Comparison of ENCODE assay signal across 9 cellular contexts in genomic region chr1:237736372-237737029, GRCh38.
DNase-seq lines count a peak whose midpoint lies in the region; TF ChIP-seq lines count a peak whose summit lies in the region.
"Had no signal": no experiment of that assay in that cellular context is flagged by ENCODE, and none has a peak within 500 bp of the region (broad histone marks: within the 10 kb centered on the region; RNA-seq: fewer than 3 reads in every experiment).

No MANE protein-coding gene starts in this region.

- H3K27me3 ChIP-seq in HUES6 (ENCODE audit: control insufficient read depth, insufficient read depth, low read length) (no peaks in the 10 kb centered on the region), Peyer's patch (no peaks in the 10 kb centered on the region)

- H3K27ac ChIP-seq in HUES6 (ENCODE audit: low read depth, low read length) = 0 out of 2 replicates have a peak overlapping the region, but pooled peaks have one; percentile 17
- H3K27ac ChIP-seq in Peyer's patch = no peak overlapping the region

- TF ChIP-seq POLR2A in Peyer's patch (IDR thresholded peaks at IDR 0.05) = no peak

- H3K9ac ChIP-seq in HUES6 (ENCODE audit: low read length) = no peak overlapping the region

- peak; percentile 68 for DNase-seq in DMS53 (lab: John Stamatoyannopoulos, UW)
- peak; percentile 52 for DNase-seq in islet precursor cell
- DNase-seq in middle frontal gyrus (ENCODE audit: extremely low spot score, low spot score) = no peak
- no peak for DNase-seq in DMS114 treated with DMSO at 0.1 percent for 48 hours (lab: John Stamatoyannopoulos, UW; ENCODE audit: unreplicated experiment)
- no peak for DNase-seq in Peyer's patch
- DNase-seq in posterior vena cava (ENCODE audit: low spot score) = no peak
- DNase-seq: activated CD8-positive, alpha-beta memory T cell treated with anti-CD3 and anti-CD28 coated beads for 24 hours had no signal

- H3K9me3 ChIP-seq in HUES6 (ENCODE audit: control insufficient read depth, insufficient read depth, low read depth, low read length) = no peaks in the 10 kb centered on the region
- no peaks in the 10 kb centered on the region for H3K9me3 ChIP-seq in Peyer's patch

- H3K4me1 ChIP-seq in HUES6 (ENCODE audit: control insufficient read depth, insufficient read depth, low read length) (peaks cover 3% of the 10 kb centered on the region), Peyer's patch (no peaks in the 10 kb centered on the region)

- intact Hi-C loops in posterior vena cava (cut with DNase I) = no loop called here

- no peak overlapping the region for H3K4me3 ChIP-seq in HUES6 (ENCODE audit: low read depth, low read length)
- no peak overlapping the region for H3K4me3 ChIP-seq in WI38 (ENCODE audit: low read depth, low read length)
- no peak overlapping the region for H3K4me3 ChIP-seq in Peyer's patch

- no peaks in the 10 kb centered on the region for H3K36me3 ChIP-seq in HUES6 (ENCODE audit: control insufficient read depth, insufficient read depth, low read length)
- H3K36me3 ChIP-seq in Peyer's patch = no peaks in the 10 kb centered on the region

- TF ChIP-seq CTCF in WI38 (IDR thresholded peaks at IDR 0.05; ENCODE audit: low read depth, low read length) = peak; percentile 43
- peak in 3 of 6 experiments; percentile 59 to 74 (median 65) for TF ChIP-seq CTCF in Peyer's patch (IDR thresholded peaks at IDR 0.05)

Comparison
In these comparisons a context has a peak if more than half of its experiments do, and no peak if none do; other contexts are left out.
1. DNase-seq: peak in DMS53 (single experiment) and islet precursor cell (single experiment); none in middle frontal gyrus (single experiment), DMS114 treated with DMSO at 0.1 percent for 48 hours (single experiment), Peyer's patch (0 of 3) and posterior vena cava (single experiment).